ENCODE assay signal across 11 cellular contexts in the genomic region with DNA sequence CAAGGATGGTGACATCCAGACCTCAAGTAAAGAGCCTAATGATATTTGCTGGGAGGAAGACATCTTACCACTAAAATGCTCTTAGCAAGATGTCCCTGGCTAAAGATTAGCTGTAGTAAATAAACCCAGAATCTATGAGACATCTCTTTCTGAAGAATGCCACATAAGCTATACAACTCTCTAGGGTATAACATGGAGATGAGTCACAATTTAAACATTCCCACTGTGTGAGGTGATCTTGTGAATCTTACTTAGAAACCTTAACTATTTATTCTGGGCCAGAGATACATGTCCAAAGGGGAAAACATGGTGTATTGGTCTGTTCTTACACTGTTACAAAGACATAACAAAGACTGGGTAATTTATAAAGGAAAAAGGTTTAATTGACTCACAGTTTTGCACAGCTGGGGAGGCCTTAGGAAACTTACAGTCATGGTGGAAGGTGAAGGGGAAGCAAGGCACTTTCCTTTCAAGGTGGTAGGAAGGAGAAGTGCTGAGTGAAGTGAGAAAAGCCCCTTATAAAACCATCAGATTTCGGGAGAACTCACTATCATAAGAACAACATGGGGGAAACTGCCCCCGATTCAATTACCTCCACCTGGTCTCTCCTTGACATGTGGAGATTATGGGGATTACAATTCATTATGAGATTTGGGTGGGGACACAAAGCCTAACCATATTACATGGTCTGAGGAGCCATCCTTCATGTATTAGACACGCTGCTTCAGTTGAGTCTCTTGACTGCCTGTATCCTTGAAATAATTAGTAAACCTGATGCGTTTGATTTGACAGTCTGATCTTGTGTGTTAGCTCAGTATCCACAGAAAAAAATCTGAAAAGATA. TPM values are rescaled to one million over a fixed set of nuclear protein-coding genes. Genes with fewer than 3 reads are reported as not detected.
DNase-seq lines count a peak whose midpoint lies in the region; ATAC-seq, FAIRE-seq and TF ChIP-seq lines count a peak whose summit lies in the region.
"Had no signal": no experiment of that assay in that cellular context is flagged by ENCODE, and none has a peak within 500 bp of the region (broad histone marks: within the 10 kb centered on the region; RNA-seq: fewer than 3 reads in every experiment).

No MANE protein-coding gene starts in this region.

- H2AFZ ChIP-seq in H9 (ENCODE audit: low read length): no peak overlapping the region
- no peak overlapping the region for H2AFZ ChIP-seq in keratinocyte (ENCODE audit: control insufficient read depth, low read length)

- TF ChIP-seq CTCF in AG04449 (IDR thresholded peaks at IDR 0.05; ENCODE audit: insufficient read depth, low read length, missing control alignments): no peak
- TF ChIP-seq CTCF in H9 (conservative IDR thresholded peaks at IDR 0.05): no peak
- TF ChIP-seq CTCF in keratinocyte (optimal IDR thresholded peaks at IDR 0.05 in 1 of 3, IDR thresholded peaks at IDR 0.05 in 1 of 3, conservative IDR thresholded peaks at IDR 0.05 in 1 of 3; ENCODE audit: extremely low read depth in 1 of 3, insufficient read depth in 2 of 3, low read length in 3 of 3): no peak
- TF ChIP-seq CTCF in colonic mucosa (IDR thresholded peaks at IDR 0.05): no peak

- H3K18ac ChIP-seq in H9 (ENCODE audit: insufficient read length, low read depth, low read length): no peak overlapping the region

- H3K4me1 Mint-ChIP-seq in H9: peaks cover 13 to 21% of the 10 kb centered on the region in 2 experiments
- H3K4me1 Mint-ChIP-seq in activated naive CD8-positive, alpha-beta T cell (ENCODE audit: low read depth): peaks cover 70% of the 10 kb centered on the region

- ATAC-seq in HG03378 (IDR thresholded peaks at IDR 0.05; ENCODE audit: unreplicated experiment) (no peak), GM19452 (IDR thresholded peaks at IDR 0.05; ENCODE audit: unreplicated experiment) (no peak)
- ATAC-seq: left ventricle myocardium superior had no signal

- POLR2A ChIA-PET in AG04449 (lab: Yijun Ruan, JAX): interaction anchor here (0.7 to 1.4 kb wide), 2 partner anchors 9 to 16 kb away, joined by 3 to 4 read pairs; no protein-coding TSS in a partner anchor

- H3K9me3 ChIP-seq in H9 (ENCODE audit: control insufficient read depth, low read depth, low read length) (no peaks in the 10 kb centered on the region), keratinocyte (ENCODE audit: control insufficient read depth, low read depth, low read length) (no peaks in the 10 kb centered on the region), colonic mucosa (no peaks in the 10 kb centered on the region)

- H3K9ac ChIP-seq in H9 (ENCODE audit: extremely low read depth, insufficient read length, low read length) (no peak overlapping the region), keratinocyte (ENCODE audit: control insufficient read depth, extremely low read depth, insufficient read depth, low read length) (no peak overlapping the region), colonic mucosa (ENCODE audit: low read depth in 2 of 2, low read length in 2 of 2) (no peak overlapping the region)

- H3K4me3 ChIP-seq in AG04449 (ENCODE audit: low read depth, low read length): no peak overlapping the region
- H3K4me3 ChIP-seq in keratinocyte (ENCODE audit: control insufficient read depth in 2 of 3, extremely low read depth in 1 of 3, insufficient read depth in 2 of 3, low read depth in 1 of 3, low read length in 3 of 3): no peak overlapping the region
- no peak overlapping the region for H3K4me3 ChIP-seq in colonic mucosa

- no peak overlapping the region for H2BK5ac ChIP-seq in H9 (ENCODE audit: insufficient read length, low read length)

- dilution Hi-C loops in keratinocyte (cut with MboI; ENCODE audit: extremely low pct_ligation_motif_present, low sequenced_read_pairs): no loop called here

- H3K4ac ChIP-seq in H9 (ENCODE audit: low read depth, low read length): no peak overlapping the region

- intact Hi-C loops in colonic mucosa (cut with DNase I): no loop called here

- H3K4me3 Mint-ChIP-seq in H9: no peak overlapping the region
- peak overlapping the region; percentile 17 for H3K4me3 Mint-ChIP-seq in activated naive CD8-positive, alpha-beta T cell

- H4K5ac ChIP-seq in H9 (ENCODE audit: insufficient read length, low read depth, low read length): no peak overlapping the region

- no peak overlapping the region for H2AK5ac ChIP-seq in H9 (ENCODE audit: insufficient read length, low read length)

- H3K36me3 Mint-ChIP-seq in H9 (ENCODE audit: insufficient read depth in 1 of 3, low read depth in 3 of 3): peaks cover 0 to 8% (median 6%) of the 10 kb centered on the region in 3 experiments; a peak in 4 of 7 replicates
- H3K36me3 Mint-ChIP-seq in activated naive CD8-positive, alpha-beta T cell: peaks cover 26% of the 10 kb centered on the region

- H3K27ac Mint-ChIP-seq in H9: peak overlapping the region in 2 of 3 experiments; percentile 26 to 66; a peak in 3 of 7 replicates
- H3K27ac Mint-ChIP-seq in activated naive CD8-positive, alpha-beta T cell: peak overlapping the region; percentile 88

- H4K91ac ChIP-seq in H9 (ENCODE audit: insufficient read length, low read depth, low read length): no peak overlapping the region

- H3K27ac ChIP-seq in H9 (ENCODE audit: insufficient read length, low read depth, low read length) (no peak overlapping the region), keratinocyte (ENCODE audit: control insufficient read depth, insufficient read depth, low read length) (peak overlapping the region; percentile 44), colonic mucosa (no peak overlapping the region)

- CTCF ChIA-PET in AG04449 (lab: Yijun Ruan, JAX): interaction anchor here (1.3 to 3.2 kb wide), 3 partner anchors 11 to 22 kb away, joined by 4 to 12 read pairs (median 10); no protein-coding TSS in a partner anchor

- H3K9me3 Mint-ChIP-seq in H9: no peaks in the 10 kb centered on the region
- peaks cover 5% of the 10 kb centered on the region for H3K9me3 Mint-ChIP-seq in activated naive CD8-positive, alpha-beta T cell (ENCODE audit: low read depth)

- peak; percentile 44 for FAIRE-seq in keratinocyte (lab: Jason Lieb, UNC)
- FAIRE-seq: colon had no signal

- H3K27me3 Mint-ChIP-seq in H9 (ENCODE audit: low read depth): no peaks in the 10 kb centered on the region
- no peaks in the 10 kb centered on the region for H3K27me3 Mint-ChIP-seq in activated naive CD8-positive, alpha-beta T cell

- H3K4me2 ChIP-seq in H9 (ENCODE audit: insufficient read depth, insufficient read length, low read length) (no peak overlapping the region), keratinocyte (ENCODE audit: control insufficient read depth, extremely low read depth, insufficient read depth, low read depth, low read length) (no peak overlapping the region)

- DNase-seq in AG04449 (ENCODE audit: low read depth, low spot score): peak; percentile 92
- DNase-seq in H9: no peak
- peak; percentile 52 for DNase-seq in keratinocyte (ENCODE audit: low read depth, low spot score)
- no peak for DNase-seq in colonic mucosa
- no peak for DNase-seq in activated gamma-delta T cell (lab: John Stamatoyannopoulos, UW)
- DNase-seq: left ventricle myocardium superior had no signal

- WGBS in H9 (ENCODE audit: extremely low coverage, insufficient read length, low lambda C conversion rate): no CpG with 5 or more reads among the region's 4 CpGs

- no peak overlapping the region for H4K8ac ChIP-seq in H9 (replicated peaks; ENCODE audit: insufficient read length, low read depth, low read length)

- H3K36me3 ChIP-seq in keratinocyte (ENCODE audit: control insufficient read depth in 2 of 2, extremely low read depth in 1 of 2, insufficient read depth in 2 of 2, low read length in 2 of 2): peaks cover 2 to 7% of the 10 kb centered on the region in 2 experiments
- peaks cover 4% of the 10 kb centered on the region for H3K36me3 ChIP-seq in colonic mucosa

- no peaks in the 10 kb centered on the region for H3K79me2 ChIP-seq in H9 (ENCODE audit: insufficient read depth, low read length)
- H3K79me2 ChIP-seq in keratinocyte (ENCODE audit: control insufficient read depth, insufficient read depth, low read length): no peaks in the 10 kb centered on the region

- H4K20me1 ChIP-seq in H9 (ENCODE audit: control insufficient read depth, insufficient read depth, insufficient read length) (no peaks in the 10 kb centered on the region), keratinocyte (ENCODE audit: control insufficient read depth, extremely low read depth, insufficient read depth, low read length) (no peaks in the 10 kb centered on the region)

- H2BK15ac ChIP-seq in H9 (ENCODE audit: low read depth, low read length): no peak overlapping the region

- no peak overlapping the region for H3K23ac ChIP-seq in H9 (ENCODE audit: insufficient read length, low read depth, low read length)

- H3K27me3 ChIP-seq in H9 (ENCODE audit: insufficient read depth, low read length) (no peaks in the 10 kb centered on the region), keratinocyte (ENCODE audit: control insufficient read depth, extremely low read depth, insufficient read depth, low read length) (no peaks in the 10 kb centered on the region), colonic mucosa (no peaks in the 10 kb centered on the region)

- H3K56ac ChIP-seq in H9 (ENCODE audit: insufficient read length, low read depth, low read length): no peak overlapping the region

- H3K14ac ChIP-seq in H9 (ENCODE audit: insufficient read depth, low read length): no peak overlapping the region

- H2BK20ac ChIP-seq in H9 (ENCODE audit: low read depth, low read length, poor library complexity, severe bottlenecking): no peak overlapping the region

- H2BK12ac ChIP-seq in H9 (ENCODE audit: insufficient read length, low read depth, low read length): no peak overlapping the region

- H3K23me2 ChIP-seq in H9 (ENCODE audit: insufficient read length, low read depth, low read length, poor library complexity, severe bottlenecking): no peaks in the 10 kb centered on the region

- no peak overlapping the region for H2BK120ac ChIP-seq in H9 (ENCODE audit: low read depth, low read length, poor library complexity, severe bottlenecking)

- H3K9me1 ChIP-seq in keratinocyte (ENCODE audit: control insufficient read depth, extremely low read depth, insufficient read depth, low read length): no peaks in the 10 kb centered on the region

- H3K79me1 ChIP-seq in H9 (ENCODE audit: insufficient read depth, low read depth, low read length, poor library complexity, severe bottlenecking): no peaks in the 10 kb centered on the region

- H3K4me1 ChIP-seq in H9 (ENCODE audit: insufficient read depth, low read length) (no peaks in the 10 kb centered on the region), keratinocyte (ENCODE audit: control insufficient read depth, extremely low read depth, insufficient read depth, low read length) (peaks cover 28% of the 10 kb centered on the region), colonic mucosa (no peaks in the 10 kb centered on the region)

- no peak overlapping the region for H3T11ph ChIP-seq in H9 (ENCODE audit: low read length)

RNA-seq across cellular contexts. Expression of a gene that starts 17.1 kb away (rescaled TPM):
- total RNA-seq in H9 (2021) (7.1 and 8.2 TPM in 2 replicates), colonic mucosa (10 to 100 TPM; 45.6 to 75.8 TPM)
- 12.4 to 21.1 TPM (median 16.2 TPM) in 3 replicates for polyA plus RNA-seq in keratinocyte
- polyA plus RNA-seq in keratinocyte (2011; ENCODE audit: low read depth): 24.8 TPM
- 11.5 and 22.1 TPM in 2 replicates for polyA plus RNA-seq in keratinocyte (2011; cell fraction: cytosol; rRNA removed)
- polyA plus RNA-seq in keratinocyte (2011; cell fraction: nucleus; rRNA removed): 8.5 and 10.7 TPM in 2 replicates
- polyA plus RNA-seq in keratinocyte (2012; ENCODE audit: low replicate concordance): 11.9 and 12.9 TPM in 2 replicates
- 1.2 to 6.6 TPM (median 3.4 TPM) in 3 replicates for polyA minus RNA-seq in keratinocyte
- polyA minus RNA-seq in keratinocyte (2011; cell fraction: cytosol; rRNA and poly(A)+ RNA removed): 6.3 TPM
- 2.0 and 3.7 TPM in 2 replicates for polyA minus RNA-seq in keratinocyte (2011; cell fraction: nucleus; rRNA and poly(A)+ RNA removed)

RNA-seq across cellular contexts. Expression of a gene that starts 22.1 kb away (rescaled TPM):
- 20.4 and 31.1 TPM in 2 replicates for total RNA-seq in H9 (2021)
- 2.4 TPM in 1 of 3 replicates, not detected in the others for polyA plus RNA-seq in keratinocyte
- not detected for polyA plus RNA-seq in keratinocyte (2011; ENCODE audit: low read depth)
- not detected in 2 replicates for polyA plus RNA-seq in keratinocyte (2011; cell fraction: cytosol; rRNA removed)
- not detected in 2 replicates for polyA plus RNA-seq in keratinocyte (2011; cell fraction: nucleus; rRNA removed)
- polyA plus RNA-seq in keratinocyte (2012; ENCODE audit: low replicate concordance): not detected in 2 replicates
- not detected in 3 replicates for polyA minus RNA-seq in keratinocyte
- polyA minus RNA-seq in keratinocyte (2011; cell fraction: cytosol; rRNA and poly(A)+ RNA removed): 104 TPM
- polyA minus RNA-seq in keratinocyte (2011; cell fraction: nucleus; rRNA and poly(A)+ RNA removed): not detected in 2 replicates
- total RNA-seq in colonic mucosa: 1 to 10 TPM; 2.3 to 5.7 TPM
- total RNA-seq: left ventricle myocardium superior, urinary bladder had no signal
- polyA plus RNA-seq: urinary bladder had no signal

RNA-seq across cellular contexts. Expression of a gene that starts 29.1 kb away (rescaled TPM):
- total RNA-seq in H9 (2021) (0.04 TPM in 1 of 2 replicates, not detected in the other), colonic mucosa (1 to 10 TPM in 1 of 2 donors, not detected in 1; 1.9 TPM)
- polyA plus RNA-seq in keratinocyte: not detected in 3 replicates
- polyA plus RNA-seq in keratinocyte (2011; ENCODE audit: low read depth): not detected
- polyA plus RNA-seq in keratinocyte (2011; cell fraction: cytosol; rRNA removed): not detected in 2 replicates
- not detected in 2 replicates for polyA plus RNA-seq in keratinocyte (2011; cell fraction: nucleus; rRNA removed)
- not detected in 2 replicates for polyA plus RNA-seq in keratinocyte (2012; ENCODE audit: low replicate concordance)
- polyA minus RNA-seq in keratinocyte: not detected in 3 replicates
- polyA minus RNA-seq in keratinocyte (2011; cell fraction: cytosol; rRNA and poly(A)+ RNA removed): not detected
- not detected in 2 replicates for polyA minus RNA-seq in keratinocyte (2011; cell fraction: nucleus; rRNA and poly(A)+ RNA removed)

Comparison
In these comparisons a context has a peak if more than half of its experiments do, and no peak if none do; other contexts are left out.
1. DNase-seq: peak in AG04449 (single experiment) and keratinocyte (single experiment); none in H9 (single experiment), colonic mucosa (single experiment) and activated gamma-delta T cell (single experiment).